In genomic region chr2:156864230-156864629, GRCh38 we compare ENCODE assay signal across 1 cellular context.
TF ChIP-seq lines count a peak whose summit lies in the region.

No MANE protein-coding gene starts in this region.

TF ChIP-seq in SK-N-SH treated with all-trans-retinoic acid at 6 μM for 48 hours, 23 proteins besides CTCF, POLR2A, EP300 and RAD21 (continued from another document):
- TF ChIP-seq TCF4 (CRISPR knock-in tag; IDR thresholded peaks at IDR 0.05; ENCODE audit: borderline replicate concordance) (no peak), SNAI2 (CRISPR knock-in tag; IDR thresholded peaks at IDR 0.05) (no peak), PATZ1 (CRISPR knock-in tag; IDR thresholded peaks at IDR 0.05; ENCODE audit: borderline replicate concordance) (no peak), ZFP3 (CRISPR knock-in tag; IDR thresholded peaks at IDR 0.05) (no peak)
